Comparison of ENCODE assay signal across 33 cellular contexts in genomic region chr10:48568546-48568945, GRCh38. TPM values are rescaled to one million over a fixed set of nuclear protein-coding genes. Genes with fewer than 3 reads are reported as not detected.
"Had no signal": no experiment of that assay in that cellular context is flagged by ENCODE, and none has a peak within 500 bp of the region (broad histone marks: within the 10 kb centered on the region; RNA-seq: fewer than 3 reads in every experiment).

No MANE protein-coding gene starts in this region.

- H3K4me3 Mint-ChIP-seq: activated CD4-positive, alpha-beta memory T cell treated with anti-CD3 and anti-CD28 coated beads for 36 hours; activated CD4-positive, alpha-beta T cell treated with anti-CD3 and anti-CD28 coated beads for 36 hours; activated CD4-positive, alpha-beta T cell treated with anti-CD3 and anti-CD28 coated beads, Interleukin-2, amount 10 ng/mL, durations not matched to agents 24 days and 14 days; activated CD8-positive, alpha-beta memory T cell treated with anti-CD3 and anti-CD28 coated beads, Interleukin-2, amount 10 ng/mL, durations not matched to agents 7 days and 5 days; activated CD8-positive, alpha-beta T cell treated with anti-CD3 and anti-CD28 coated beads, Interleukin-2, amount 10 ng/mL, durations not matched to agents 7 days and 5 days; activated naive CD4-positive, alpha-beta T cell treated with anti-CD3 and anti-CD28 coated beads for 36 hours; activated naive CD4-positive, alpha-beta T cell treated with anti-CD3 and anti-CD28 coated beads, Interleukin-2, amount 50 U/mL, for 24 hours; activated naive CD8-positive, alpha-beta T cell treated with anti-CD3 and anti-CD28 coated beads for 36 hours; activated naive CD8-positive, alpha-beta T cell treated with anti-CD3 and anti-CD28 coated beads, Interleukin-2, amount 50 U/mL, for 24 hours; activated T-helper 1 cell treated with anti-CD3 and anti-CD28 coated beads, Interleukin-12 subunit alpha, Interleukin-12 subunit beta, Interleukin-2, Interleukin-4 antibody, amounts not matched to agents 30 ng/mL and 10 ng/mL and 1 ng/mL, durations not matched to agents 14 hours and 24 hours and 36 hours; dendritic cell treated with granulocyte-macrophage colony-stimulating factor and Interleukin-4, amounts not matched to agents 40 ng/mL and 50 ng/mL, for 4 days; endodermal cell had no signal

- H3K27ac Mint-ChIP-seq: activated CD4-positive, alpha-beta memory T cell treated with anti-CD3 and anti-CD28 coated beads for 36 hours; activated CD4-positive, alpha-beta T cell treated with anti-CD3 and anti-CD28 coated beads for 36 hours; activated CD4-positive, alpha-beta T cell treated with anti-CD3 and anti-CD28 coated beads, Interleukin-2, amount 10 ng/mL, durations not matched to agents 24 days and 14 days; activated CD8-positive, alpha-beta memory T cell treated with anti-CD3 and anti-CD28 coated beads, Interleukin-2, amount 10 ng/mL, durations not matched to agents 7 days and 5 days; activated CD8-positive, alpha-beta T cell treated with anti-CD3 and anti-CD28 coated beads, Interleukin-2, amount 10 ng/mL, durations not matched to agents 7 days and 5 days; activated naive CD4-positive, alpha-beta T cell treated with anti-CD3 and anti-CD28 coated beads for 36 hours; activated naive CD4-positive, alpha-beta T cell treated with anti-CD3 and anti-CD28 coated beads, Interleukin-2, amount 50 U/mL, for 24 hours; activated naive CD8-positive, alpha-beta T cell treated with anti-CD3 and anti-CD28 coated beads for 36 hours; activated naive CD8-positive, alpha-beta T cell treated with anti-CD3 and anti-CD28 coated beads, Interleukin-2, amount 50 U/mL, for 24 hours; activated T-helper 1 cell treated with anti-CD3 and anti-CD28 coated beads, Interleukin-12 subunit alpha, Interleukin-12 subunit beta, Interleukin-2, Interleukin-4 antibody, amounts not matched to agents 30 ng/mL and 10 ng/mL and 1 ng/mL, durations not matched to agents 14 hours and 24 hours and 36 hours; activated T-helper 2 cell treated with anti-CD3 and anti-CD28 coated beads, Interferon-gamma antibody, Interleukin-2, Interleukin-4, amounts not matched to agents 10 μg/mL and 5 μg/mL and 100 μg/mL, durations not matched to agents 14 hours and 24 hours and 36 hours; dendritic cell treated with granulocyte-macrophage colony-stimulating factor and Interleukin-4, amounts not matched to agents 40 ng/mL and 50 ng/mL, for 4 days; endodermal cell had no signal

- H3K4me3 ChIP-seq: adrenal gland, body of pancreas, colonic mucosa, dorsolateral prefrontal cortex had no signal

- H3K27ac ChIP-seq: adrenal gland, body of pancreas, colonic mucosa, dorsolateral prefrontal cortex had no signal

- H3K4me1 ChIP-seq: adrenal gland, body of pancreas, colonic mucosa had no signal

- H3K4me1 Mint-ChIP-seq: activated CD4-positive, alpha-beta T cell treated with anti-CD3 and anti-CD28 coated beads for 36 hours; activated CD4-positive, alpha-beta T cell treated with anti-CD3 and anti-CD28 coated beads, Interleukin-2, amount 10 ng/mL, durations not matched to agents 24 days and 14 days; activated CD8-positive, alpha-beta memory T cell treated with anti-CD3 and anti-CD28 coated beads, Interleukin-2, amount 10 ng/mL, durations not matched to agents 7 days and 5 days; activated naive CD4-positive, alpha-beta T cell treated with anti-CD3 and anti-CD28 coated beads, Interleukin-2, amount 50 U/mL, for 24 hours; activated naive CD8-positive, alpha-beta T cell treated with anti-CD3 and anti-CD28 coated beads for 36 hours had no signal

- H3K36me3 ChIP-seq: adrenal gland, colonic mucosa had no signal

- H3K27me3 Mint-ChIP-seq: activated naive CD8-positive, alpha-beta T cell treated with anti-CD3 and anti-CD28 coated beads for 36 hours; activated naive CD8-positive, alpha-beta T cell treated with anti-CD3 and anti-CD28 coated beads, Interleukin-2, amount 50 U/mL, for 24 hours had no signal

- H3K27me3 ChIP-seq: adrenal gland, body of pancreas, colonic mucosa, dorsolateral prefrontal cortex had no signal

- H3K9me3 Mint-ChIP-seq: activated CD4-positive, alpha-beta memory T cell treated with anti-CD3 and anti-CD28 coated beads for 36 hours; activated CD4-positive, alpha-beta T cell treated with anti-CD3 and anti-CD28 coated beads, Interleukin-2, amount 10 ng/mL, durations not matched to agents 24 days and 14 days; activated naive CD4-positive, alpha-beta T cell treated with anti-CD3 and anti-CD28 coated beads for 36 hours; activated naive CD4-positive, alpha-beta T cell treated with anti-CD3 and anti-CD28 coated beads, Interleukin-2, amount 50 U/mL, for 24 hours; activated naive CD8-positive, alpha-beta T cell treated with anti-CD3 and anti-CD28 coated beads for 36 hours; activated naive CD8-positive, alpha-beta T cell treated with anti-CD3 and anti-CD28 coated beads, Interleukin-2, amount 50 U/mL, for 24 hours; activated T-helper 1 cell treated with anti-CD3 and anti-CD28 coated beads, Interleukin-12 subunit alpha, Interleukin-12 subunit beta, Interleukin-2, Interleukin-4 antibody, amounts not matched to agents 30 ng/mL and 10 ng/mL and 1 ng/mL, durations not matched to agents 14 hours and 24 hours and 36 hours; activated T-helper 2 cell treated with anti-CD3 and anti-CD28 coated beads, Interferon-gamma antibody, Interleukin-2, Interleukin-4, amounts not matched to agents 10 μg/mL and 5 μg/mL and 100 μg/mL, durations not matched to agents 14 hours and 24 hours and 36 hours; dendritic cell treated with granulocyte-macrophage colony-stimulating factor and Interleukin-4, amounts not matched to agents 40 ng/mL and 50 ng/mL, for 4 days; endodermal cell had no signal

- DNase-seq: activated CD4-positive, alpha-beta memory T cell treated with anti-CD3 and anti-CD28 coated beads for 36 hours; activated CD4-positive, alpha-beta T cell treated with anti-CD3 and anti-CD28 coated beads for 36 hours; activated CD4-positive, alpha-beta T cell treated with anti-CD3 and anti-CD28 coated beads, Interleukin-2, amount 10 ng/mL, durations not matched to agents 24 days and 14 days; activated CD4-positive, CD25-positive, alpha-beta regulatory T cell; activated CD4-positive, CD25-positive, alpha-beta regulatory T cell treated with anti-CD3 and anti-CD28 coated beads, Interleukin-2, amount 50 U/mL, for 72 hours; activated CD8-positive, alpha-beta memory T cell treated with anti-CD3 and anti-CD28 coated beads, Interleukin-2, amount 10 ng/mL, durations not matched to agents 7 days and 5 days; activated CD8-positive, alpha-beta memory T cell treated with anti-CD3 and anti-CD28 coated beads, Interleukin-2, amount 50 U/mL, for 4 hours; activated CD8-positive, alpha-beta T cell treated with anti-CD3 and anti-CD28 coated beads, Interleukin-2, amount 10 ng/mL, durations not matched to agents 7 days and 5 days; activated effector memory CD4-positive, alpha-beta T cell treated with anti-CD3 and anti-CD28 coated beads, Interleukin-2, amount 50 U/mL, for 16 hours; activated naive CD4-positive, alpha-beta T cell treated with anti-CD3 and anti-CD28 coated beads for 36 hours; activated naive CD8-positive, alpha-beta T cell treated with anti-CD3 and anti-CD28 coated beads for 36 hours; activated naive CD8-positive, alpha-beta T cell treated with anti-CD3 and anti-CD28 coated beads, Interleukin-2, amount 50 U/mL, for 24 hours; activated T-cell treated with anti-CD3 and anti-CD28 coated beads, Interleukin-2, amount 50 U/mL, for 1 hour; activated T-cell treated with anti-CD3 and anti-CD28 coated beads, Interleukin-2, amount 50 U/mL, for 48 hours; amygdala; aorta; body of pancreas; central memory CD4-positive, alpha-beta T cell; cerebellar nuclear complex; colonic mucosa; dorsolateral prefrontal cortex; effector memory CD4-positive, alpha-beta T cell; foreskin fibroblast; head of caudate nucleus; T-helper 2 cell had no signal

- H3K36me3 Mint-ChIP-seq: activated CD4-positive, alpha-beta memory T cell treated with anti-CD3 and anti-CD28 coated beads for 36 hours; activated CD8-positive, alpha-beta memory T cell treated with anti-CD3 and anti-CD28 coated beads, Interleukin-2, amount 10 ng/mL, durations not matched to agents 7 days and 5 days; activated naive CD4-positive, alpha-beta T cell treated with anti-CD3 and anti-CD28 coated beads, Interleukin-2, amount 50 U/mL, for 24 hours; activated naive CD8-positive, alpha-beta T cell treated with anti-CD3 and anti-CD28 coated beads for 36 hours had no signal

- H3K9me3 ChIP-seq: adrenal gland, body of pancreas, colonic mucosa had no signal

RNA-seq across cellular contexts. Expression of gene ARHGAP22, which starts 36.3 kb away (rescaled TPM):
- total RNA-seq: activated CD4-positive, alpha-beta memory T cell treated with anti-CD3 and anti-CD28 coated beads for 36 hours; activated CD4-positive, alpha-beta T cell treated with anti-CD3 and anti-CD28 coated beads, Interleukin-2, amount 10 ng/mL, durations not matched to agents 24 days and 14 days; activated CD8-positive, alpha-beta memory T cell treated with anti-CD3 and anti-CD28 coated beads for 36 hours; activated CD8-positive, alpha-beta memory T cell treated with anti-CD3 and anti-CD28 coated beads, Interleukin-2, amount 10 ng/mL, durations not matched to agents 7 days and 5 days; activated CD8-positive, alpha-beta T cell treated with anti-CD3 and anti-CD28 coated beads, Interleukin-2, amount 10 ng/mL, durations not matched to agents 7 days and 5 days; activated naive CD4-positive, alpha-beta T cell treated with anti-CD3 and anti-CD28 coated beads for 36 hours; activated naive CD8-positive, alpha-beta T cell treated with anti-CD3 and anti-CD28 coated beads for 36 hours; T-helper 1 cell treated with Interleukin-12 subunit alpha and Interleukin-12 subunit beta and Interleukin-4 antibody, amounts not matched to agents 30 ng/mL and 1 ng/mL, for 36 hours had no signal
